Comparison of ENCODE assay signal across 26 cellular contexts in the genomic region with DNA sequence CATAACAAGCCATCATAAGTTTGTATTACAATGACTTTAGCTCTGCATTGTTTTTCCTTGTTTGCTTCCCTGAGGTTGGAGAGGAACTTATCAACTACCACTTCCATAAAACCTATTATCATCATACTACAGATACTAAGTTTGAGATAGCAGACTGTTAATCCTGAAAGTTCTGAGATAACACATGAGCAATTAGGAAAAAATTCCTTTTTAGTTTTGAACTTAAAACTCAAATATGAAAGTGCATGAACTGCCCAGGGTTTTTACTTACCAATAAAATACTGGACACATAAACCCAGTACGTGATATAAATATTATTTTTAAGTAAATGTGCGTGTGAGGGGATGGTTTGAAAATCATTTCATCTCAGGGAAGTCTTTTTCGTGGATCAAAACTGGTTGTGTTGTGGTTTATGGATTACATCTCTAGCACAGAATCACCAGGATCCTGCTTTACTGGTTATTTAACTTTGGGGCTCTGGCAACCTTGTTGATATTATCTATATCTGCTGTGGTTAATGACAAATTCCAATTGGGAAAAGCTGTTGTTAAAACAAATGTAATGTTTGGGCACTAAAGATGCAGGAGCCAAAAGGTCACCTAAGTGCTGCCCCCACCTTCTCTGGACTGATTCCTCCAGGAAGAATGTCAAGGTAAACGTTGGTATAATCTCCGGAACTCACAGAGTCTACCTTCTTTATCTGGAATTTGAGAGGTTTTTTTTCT. TPM values are rescaled to one million over a fixed set of nuclear protein-coding genes. Genes with fewer than 3 reads are reported as not detected.
DNase-seq lines count a peak whose midpoint lies in the region; ATAC-seq and TF ChIP-seq lines count a peak whose summit lies in the region.
"Had no signal": no experiment of that assay in that cellular context is flagged by ENCODE, and none has a peak within 500 bp of the region (broad histone marks: within the 10 kb centered on the region; RNA-seq: fewer than 3 reads in every experiment).

No MANE protein-coding gene starts in this region.

- BruUV-seq in Caco-2 (replicated peaks; lab: Mats Ljungman, UMichigan) = no TSS peak

- ATAC-seq in upper lobe of left lung (ENCODE audit: low FRiP score in 2 of 2) = no peak
- ATAC-seq: Panc1 had no signal

- peak overlapping the region; percentile 88 for H3K4me3 Mint-ChIP-seq in Caco-2 (ENCODE audit: unreplicated experiment)
- peak overlapping the region; percentile 7 for H3K4me3 Mint-ChIP-seq in progenitor cell of endocrine pancreas (ENCODE audit: low read depth)
- H3K4me3 Mint-ChIP-seq in neural progenitor cell = no peak overlapping the region
- H3K4me3 Mint-ChIP-seq: CD4-positive, CD25-positive, alpha-beta regulatory T cell; HFFc6 had no signal

- H3K9me3 Mint-ChIP-seq in Caco-2 (ENCODE audit: unreplicated experiment) (no peaks in the 10 kb centered on the region), progenitor cell of endocrine pancreas (ENCODE audit: low read depth) (no peaks in the 10 kb centered on the region), neural progenitor cell (no peaks in the 10 kb centered on the region)
- H3K9me3 Mint-ChIP-seq: HFFc6 had no signal

- intact Hi-C loops in Caco-2 (cut with micrococcal nuclease; ENCODE audit: unreplicated experiment) = no loop called here

- H3K27ac Mint-ChIP-seq in Caco-2 (ENCODE audit: unreplicated experiment) (peak overlapping the region; percentile 69), progenitor cell of endocrine pancreas (peak overlapping the region; percentile 33), neural progenitor cell (no peak overlapping the region)
- H3K27ac Mint-ChIP-seq: CD4-positive, CD25-positive, alpha-beta regulatory T cell; HFFc6 had no signal

- H3K27me3 Mint-ChIP-seq in Caco-2 (ENCODE audit: insufficient read depth, unreplicated experiment) (no peaks in the 10 kb centered on the region), progenitor cell of endocrine pancreas (no peaks in the 10 kb centered on the region), neural progenitor cell (ENCODE audit: insufficient read depth, low read depth) (peaks cover 79% of the 10 kb centered on the region)

- no peak overlapping the region for H3K4me2 ChIP-seq in neural progenitor cell

- peak; percentile 73 to 87 for DNase-seq in Caco-2
- DNase-seq in islet precursor cell = peak; percentile 61
- DNase-seq in progenitor cell of endocrine pancreas (ENCODE audit: low spot score, unreplicated experiment) = no peak
- no peak for DNase-seq in Ammon's horn (ENCODE audit: low spot score)
- no peak for DNase-seq in neural progenitor cell (ENCODE audit: low spot score)
- no peak for DNase-seq in upper lobe of left lung
- DNase-seq: CD4-positive, CD25-positive, alpha-beta regulatory T cell; GM23248; HFFc6; KBM-7; MM.1S; NCI-H1048; NCI-H1417; NCI-H1694; NCI-H2029 treated with DMSO at 0.1 percent for 48 hours; NCI-H2227 treated with DMSO at 0.1 percent for 48 hours; NCI-H526 treated with DMSO at 0.1 percent for 48 hours; SHP77 had no signal

- H3K4me3 ChIP-seq in Caco-2 (ENCODE audit: low read depth, low read length) (no peak overlapping the region), neural progenitor cell (no peak overlapping the region), upper lobe of left lung (no peak overlapping the region)
- H3K4me3 ChIP-seq: GM23248, HAP-1 had no signal

- TF ChIP-seq CTCF in Caco-2 (IDR thresholded peaks at IDR 0.05; ENCODE audit: insufficient read depth in 1 of 2, low read depth in 1 of 2, low read length in 1 of 2, severe bottlenecking in 1 of 2, unreplicated experiment in 1 of 2) (no peak), VCaP (conservative IDR thresholded peaks at IDR 0.05) (no peak), progenitor cell of endocrine pancreas (IDR thresholded peaks at IDR 0.05; ENCODE audit: unreplicated experiment) (no peak), neural progenitor cell (IDR thresholded peaks at IDR 0.05) (no peak), upper lobe of left lung (IDR thresholded peaks at IDR 0.05) (no peak)

- H3K4me1 ChIP-seq in Caco-2 = peaks cover 69% of the 10 kb centered on the region
- no peaks in the 10 kb centered on the region for H3K4me1 ChIP-seq in neural progenitor cell
- peaks cover 21 to 45% (median 33%) of the 10 kb centered on the region in 4 donors for H3K4me1 ChIP-seq in upper lobe of left lung
- H3K4me1 ChIP-seq: HAP-1 had no signal

- peak overlapping the region; percentile 50 for H3K27ac ChIP-seq in VCaP
- H3K27ac ChIP-seq in neural progenitor cell = no peak overlapping the region
- H3K27ac ChIP-seq in upper lobe of left lung = no peak overlapping the region
- H3K27ac ChIP-seq: 22Rv1, GM23248, RWPE1 had no signal

- TF ChIP-seq POLR2A in upper lobe of left lung (IDR thresholded peaks at IDR 0.05) = no peak

- H3K9ac ChIP-seq in neural progenitor cell = no peak overlapping the region
- H3K9ac ChIP-seq: GM23248 had no signal

- peaks cover 71% of the 10 kb centered on the region for H4K20me1 ChIP-seq in neural progenitor cell (ENCODE audit: low read depth)

- H3K79me2 ChIP-seq in neural progenitor cell (ENCODE audit: low read depth) = no peaks in the 10 kb centered on the region

- peaks cover 20% of the 10 kb centered on the region for H3K4me1 Mint-ChIP-seq in Caco-2 (ENCODE audit: low read depth, unreplicated experiment)
- H3K4me1 Mint-ChIP-seq in progenitor cell of endocrine pancreas (ENCODE audit: low read depth) = peaks cover 53% of the 10 kb centered on the region
- peaks cover 6% of the 10 kb centered on the region for H3K4me1 Mint-ChIP-seq in neural progenitor cell

- POLR2A ChIA-PET in Caco-2 (lab: Charles Lee) = interaction anchor here (0.7 to 1.6 kb wide), 3 partner anchors 12 to 506 kb away, joined by 3 to 5 read pairs (median 5); a partner anchor contains a TSS

- no peaks in the 10 kb centered on the region for H3K27me3 ChIP-seq in Caco-2 (replicated peaks; ENCODE audit: control insufficient read depth, insufficient read depth, low read length)
- H3K27me3 ChIP-seq in neural progenitor cell = peaks cover 100% of the 10 kb centered on the region
- H3K27me3 ChIP-seq in upper lobe of left lung = peaks cover 2 to 69% (median 39%) of the 10 kb centered on the region in 4 donors

- H3K9me3 ChIP-seq in Caco-2 = no peaks in the 10 kb centered on the region
- no peaks in the 10 kb centered on the region for H3K9me3 ChIP-seq in neural progenitor cell (ENCODE audit: low read depth)
- H3K9me3 ChIP-seq in upper lobe of left lung = no peaks in the 10 kb centered on the region
- H3K9me3 ChIP-seq: HAP-1 had no signal

- H3K36me3 ChIP-seq in Caco-2 (ENCODE audit: control insufficient read depth, insufficient read depth, low read length) (peaks cover 2% of the 10 kb centered on the region; the same call in 1 of the 2 replicates), neural progenitor cell (no peaks in the 10 kb centered on the region), upper lobe of left lung (no peaks in the 10 kb centered on the region)
- H3K36me3 ChIP-seq: HAP-1 had no signal

- H2AFZ ChIP-seq in neural progenitor cell (replicated peaks) = no peak overlapping the region
- H2AFZ ChIP-seq: GM23248 had no signal

- CTCF ChIA-PET in Caco-2 (lab: Charles Lee) = interaction anchor here (1.0 to 4.1 kb wide), 6 partner anchors 11 to 130 kb away, joined by 3 to 41 read pairs (median 6); a partner anchor contains a TSS

- peaks cover 35% of the 10 kb centered on the region for H3K36me3 Mint-ChIP-seq in Caco-2 (ENCODE audit: insufficient read depth, unreplicated experiment)
- H3K36me3 Mint-ChIP-seq in progenitor cell of endocrine pancreas (ENCODE audit: insufficient read depth) = no peaks in the 10 kb centered on the region
- no peaks in the 10 kb centered on the region for H3K36me3 Mint-ChIP-seq in neural progenitor cell
- H3K36me3 Mint-ChIP-seq: CD4-positive, CD25-positive, alpha-beta regulatory T cell had no signal

- peaks cover 12% of the 10 kb centered on the region for H3F3A ChIP-seq in neural progenitor cell (ENCODE audit: low read depth)

- WGBS in upper lobe of left lung, 2 donors = 14 to 18% methylated on average over 5 of the region's 5 CpGs

- TF ChIP-seq EP300 in upper lobe of left lung (IDR thresholded peaks at IDR 0.05) = no peak

RNA-seq across cellular contexts. Expression of a gene that starts 12.4 kb away (rescaled TPM):
- total RNA-seq in Caco-2 (2022) = 104 and 109 TPM in 2 replicates
- 24.8 and 31.0 TPM in 2 replicates for total RNA-seq in progenitor cell of endocrine pancreas
- total RNA-seq in neural progenitor cell (ENCODE audit: low replicate concordance) = not detected in 2 replicates
- under 1 TPM in 1 of 6 donors, not detected in 5; 0.14 TPM for total RNA-seq in upper lobe of left lung
- total RNA-seq: CD4-positive, CD25-positive, alpha-beta regulatory T cell; GM23248; HFFc6; LHCN-M2; NCI-H460 had no signal

RNA-seq across cellular contexts. Expression of a gene that starts 31.8 kb away (rescaled TPM):
- 5.2 and 8.1 TPM in 2 replicates for total RNA-seq in Caco-2 (2022)
- total RNA-seq in progenitor cell of endocrine pancreas = not detected in 2 replicates
- not detected in 2 replicates for total RNA-seq in neural progenitor cell (ENCODE audit: low replicate concordance)
- total RNA-seq in upper lobe of left lung = under 1 TPM in 1 of 6 donors, not detected in 5; 0.27 TPM
- total RNA-seq: CD4-positive, CD25-positive, alpha-beta regulatory T cell; GM23248; HFFc6; LHCN-M2; NCI-H460; SK-MEL-5 had no signal

RNA-seq across cellular contexts. Expression of a gene that starts 36.9 kb away (rescaled TPM):
- total RNA-seq in Caco-2 (2022) (3.7 and 3.9 TPM in 2 replicates), progenitor cell of endocrine pancreas (260 and 303 TPM in 2 replicates), neural progenitor cell (ENCODE audit: low replicate concordance) (not detected in 2 replicates), upper lobe of left lung (not detected)
- total RNA-seq: CD4-positive, CD25-positive, alpha-beta regulatory T cell; GM23248; HFFc6; LHCN-M2; NCI-H460; SK-MEL-5 had no signal

Comparison
In these comparisons a context has a peak if more than half of its experiments do, and no peak if none do; other contexts are left out.
1. DNase-seq: peak in Caco-2 (2 of 2) and islet precursor cell (single experiment); none in progenitor cell of endocrine pancreas (single experiment), Ammon's horn (single experiment), neural progenitor cell (single experiment) and upper lobe of left lung (0 of 2).
2. RNA of a gene that starts 12.4 kb away (total RNA-seq): 104 to 109 TPM in Caco-2 and 24.8 to 31.0 TPM in progenitor cell of endocrine pancreas; not detected in neural progenitor cell and 0.14 TPM in upper lobe of left lung; every median in the first group is over 10 times any median in the second.
3. RNA of a gene that starts 36.9 kb away (total RNA-seq): 260 to 303 TPM in progenitor cell of endocrine pancreas; 3.7 to 3.9 TPM in Caco-2, not detected in neural progenitor cell and not detected in upper lobe of left lung; every median in the first group is over 10 times any median in the second.